In genomic region chr6:152206072-152206818, GRCh38 we compare ENCODE assay signal across 9 cellular contexts.
DNase-seq lines count a peak whose midpoint lies in the region; ATAC-seq and TF ChIP-seq lines count a peak whose summit lies in the region.
"Had no signal": no experiment of that assay in that cellular context is flagged by ENCODE, and none has a peak within 500 bp of the region (broad histone marks: within the 10 kb centered on the region; RNA-seq: fewer than 3 reads in every experiment).

No MANE protein-coding gene starts in this region.

- peak; percentile 41 for DNase-seq in RPMI7951 (ENCODE audit: low read depth)
- no peak for DNase-seq in central memory CD8-positive, alpha-beta T cell (ENCODE audit: low spot score in 2 of 2)
- DNase-seq in mucosa of descending colon, result peak in 2 of 3 donors; percentile 57 to 66
- no peak for DNase-seq in G401 (ENCODE audit: low spot score)

- H3K4me1 ChIP-seq in mucosa of descending colon (ENCODE audit: low read depth), result no peaks in the 10 kb centered on the region

- H3K27ac Mint-ChIP-seq in central memory CD8-positive, alpha-beta T cell (ENCODE audit: low read depth), result peak overlapping the region; percentile 6

- peaks cover 51% of the 10 kb centered on the region for H3K36me3 Mint-ChIP-seq in central memory CD8-positive, alpha-beta T cell (ENCODE audit: insufficient read depth)

- no peaks in the 10 kb centered on the region for H3K36me3 ChIP-seq in mucosa of descending colon (ENCODE audit: low read depth)

- peaks cover 15% of the 10 kb centered on the region for H3K4me1 Mint-ChIP-seq in central memory CD8-positive, alpha-beta T cell

- no peak for ATAC-seq in central memory CD8-positive, alpha-beta T cell (replicated peaks; ENCODE audit: extremely low read depth, poor library complexity, severe bottlenecking)
- ATAC-seq in mucosa of descending colon (peak; percentile 47), HG03469 (IDR thresholded peaks at IDR 0.05; ENCODE audit: unreplicated experiment) (no peak), HG03378 (IDR thresholded peaks at IDR 0.05; ENCODE audit: unreplicated experiment) (no peak), GM21737 (IDR thresholded peaks at IDR 0.05; ENCODE audit: unreplicated experiment) (no peak)

- H3K4me3 ChIP-seq in GM12875 (ENCODE audit: low read depth, low read length) (no peak overlapping the region), mucosa of descending colon (no peak overlapping the region)
- H3K4me3 ChIP-seq: skin epidermis had no signal

- in situ Hi-C loops in G401 (cut with HindIII; ENCODE audit: low sequenced_read_pairs), result no loop called here

- H3K4me3 Mint-ChIP-seq in central memory CD8-positive, alpha-beta T cell, result no peak overlapping the region

- no peaks in the 10 kb centered on the region for H3K27me3 Mint-ChIP-seq in central memory CD8-positive, alpha-beta T cell

- no peaks in the 10 kb centered on the region for H3K9me3 ChIP-seq in mucosa of descending colon

- peak; percentile 49; the same call in 1 of the 2 replicates for TF ChIP-seq CTCF in GM12875 (IDR thresholded peaks at IDR 0.05; ENCODE audit: borderline replicate concordance, insufficient read depth, low read depth, low read length)
- no peak for TF ChIP-seq CTCF in mucosa of descending colon (IDR thresholded peaks at IDR 0.05)

- intact Hi-C loops in mucosa of descending colon (cut with DNase I, micrococcal nuclease), result loop anchor here in 1 of 2 donors (10.0 kb wide), 1 partner anchor 59 kb away; no protein-coding TSS in a partner anchor

- no peaks in the 10 kb centered on the region for H3K9me3 Mint-ChIP-seq in central memory CD8-positive, alpha-beta T cell

Comparison
In these comparisons a context has a peak if more than half of its experiments do, and no peak if none do; other contexts are left out.
1. DNase-seq: peak in RPMI7951 (single experiment) and mucosa of descending colon (2 of 3); none in central memory CD8-positive, alpha-beta T cell (0 of 2) and G401 (single experiment).